8 cellular contexts compared by ENCODE assay signal in genomic region chrX:14032383-14032782, GRCh38. TPM values are rescaled to one million over a fixed set of nuclear protein-coding genes. Genes with fewer than 3 reads are reported as not detected.
A peak's percentile ranks its signal among the peaks of the same experiment; 100 is the strongest.
DNase-seq lines count a peak whose midpoint lies in the region; ATAC-seq and TF ChIP-seq lines count a peak whose summit lies in the region.

No MANE protein-coding gene starts in this region.

- peaks cover 0 to 1% of the 10 kb centered on the region in 2 donors for H3K9me3 ChIP-seq in lung (ENCODE audit: control insufficient read depth in 2 of 2, insufficient read depth in 1 of 2, low read length in 1 of 2)

- H3K27ac Mint-ChIP-seq in stimulated activated effector memory CD8-positive, alpha-beta T cell treated with anti-CD3 and anti-CD28 coated beads, Interleukin-12 subunit alpha, Interleukin-12 subunit beta, amount 100 ng/mL, for 72 hours, result no peak overlapping the region

- H3K4me3 Mint-ChIP-seq in stimulated activated effector memory CD8-positive, alpha-beta T cell treated with anti-CD3 and anti-CD28 coated beads, Interleukin-12 subunit alpha, Interleukin-12 subunit beta, amount 100 ng/mL, for 72 hours, result no peak overlapping the region

- no peak overlapping the region for H3K4me3 ChIP-seq in WI38 (ENCODE audit: low read depth, low read length)
- H3K4me3 ChIP-seq in lung, result no peak overlapping the region

- ATAC-seq in lung (ENCODE audit: insufficient read depth, low FRiP score) (no peak), GM19455 (IDR thresholded peaks at IDR 0.05; ENCODE audit: unreplicated experiment) (no peak)
- no peak for ATAC-seq in stimulated activated effector memory CD8-positive, alpha-beta T cell treated with anti-CD3 and anti-CD28 coated beads, Interleukin-12 subunit alpha, Interleukin-12 subunit beta, amount 100 ng/mL, for 72 hours

- H3K27me3 ChIP-seq in lung (ENCODE audit: control insufficient read depth, insufficient read depth), result no peaks in the 10 kb centered on the region

- TF ChIP-seq CTCF in WI38 (IDR thresholded peaks at IDR 0.05; ENCODE audit: low read depth, low read length), result peak; percentile 55
- TF ChIP-seq CTCF in lung (IDR thresholded peaks at IDR 0.05; ENCODE audit: control extremely low read depth, extremely low read depth), result peak; percentile 80

- H3K4me1 ChIP-seq in lung (ENCODE audit: control insufficient read depth in 2 of 2, insufficient read depth in 2 of 2, low read length in 2 of 2), result peaks cover 0 to 3% of the 10 kb centered on the region in 2 donors

- peaks cover 16% of the 10 kb centered on the region for H3K36me3 Mint-ChIP-seq in stimulated activated effector memory CD8-positive, alpha-beta T cell treated with anti-CD3 and anti-CD28 coated beads, Interleukin-12 subunit alpha, Interleukin-12 subunit beta, amount 100 ng/mL, for 72 hours

- WGBS in lung, 2 donors, result 0 to 2% methylated on average over 2 of the region's 2 CpGs

- no peaks in the 10 kb centered on the region for H3K9me3 Mint-ChIP-seq in stimulated activated effector memory CD8-positive, alpha-beta T cell treated with anti-CD3 and anti-CD28 coated beads, Interleukin-12 subunit alpha, Interleukin-12 subunit beta, amount 100 ng/mL, for 72 hours

- H3K36me3 ChIP-seq in lung (ENCODE audit: control insufficient read depth in 2 of 2, insufficient read depth in 2 of 2, low read length in 2 of 2), result no peaks in the 10 kb centered on the region

- peaks cover 15% of the 10 kb centered on the region for H3K4me1 Mint-ChIP-seq in stimulated activated effector memory CD8-positive, alpha-beta T cell treated with anti-CD3 and anti-CD28 coated beads, Interleukin-12 subunit alpha, Interleukin-12 subunit beta, amount 100 ng/mL, for 72 hours

- H3K27ac ChIP-seq in lung (ENCODE audit: low read depth in 1 of 2, low read length in 1 of 2), result no peak overlapping the region

- DNase-seq in NCI-H1436 (lab: John Stamatoyannopoulos, UW) (peak; percentile 26), NCI-H1436 treated with DMSO at 0.1 percent for 48 hours (lab: John Stamatoyannopoulos, UW) (no peak), NCI-H146 (lab: John Stamatoyannopoulos, UW) (peak; percentile 37), lung (ENCODE audit: low spot score) (peak; percentile 45)
- DNase-seq in central memory CD4-positive, alpha-beta T cell, result peak; percentile 62
- DNase-seq in stimulated activated effector memory CD8-positive, alpha-beta T cell treated with anti-CD3 and anti-CD28 coated beads, Interleukin-12 subunit alpha, Interleukin-12 subunit beta, amount 100 ng/mL, for 72 hours (ENCODE audit: low spot score in 2 of 2), result peak; percentile 27 to 60

RNA-seq across cellular contexts. Expression of gene GEMIN8, which starts 2.7 kb away (rescaled TPM):
- 10 to 100 TPM; 21.5 to 25.7 TPM for total RNA-seq in lung
- 10 to 100 TPM; 10.9 to 24.3 TPM for polyA plus RNA-seq in lung
